In the genomic region with DNA sequence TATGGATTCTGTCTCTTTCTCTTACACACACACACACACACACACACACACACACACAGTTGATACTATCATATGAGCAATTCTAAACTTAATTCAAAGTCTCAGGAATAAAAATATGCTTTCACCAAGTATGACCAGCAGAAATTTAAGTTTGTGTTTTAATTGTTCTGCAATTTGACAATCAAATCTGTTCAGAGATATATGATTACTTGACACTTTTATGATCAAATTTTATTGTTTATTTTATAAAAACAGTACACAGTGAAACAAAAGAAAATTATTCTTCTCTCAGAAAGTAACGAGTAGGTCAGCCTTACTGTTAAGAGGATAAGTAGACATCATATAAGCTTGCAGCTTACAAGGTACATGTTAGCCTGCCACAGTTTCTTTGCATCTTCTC, we compare ENCODE assay signal across 29 cellular contexts.
"Had no signal": no experiment of that assay in that cellular context is flagged by ENCODE, and none has a peak within 500 bp of the region (broad histone marks: within the 10 kb centered on the region; RNA-seq: fewer than 3 reads in every experiment).

No MANE protein-coding gene starts in this region.

- H3K4me1 ChIP-seq: colonic mucosa, esophagus muscularis mucosa, esophagus squamous epithelium, foreskin keratinocyte, gastrocnemius medialis, gastroesophageal sphincter, heart left ventricle, heart right ventricle had no signal

- H3K27me3 Mint-ChIP-seq: dendritic cell treated with granulocyte-macrophage colony-stimulating factor and Interleukin-4, amounts not matched to agents 40 ng/mL and 50 ng/mL, for 4 days had no signal

- H3K4me1 Mint-ChIP-seq: endodermal cell had no signal

- H3K27ac Mint-ChIP-seq: dendritic cell treated with granulocyte-macrophage colony-stimulating factor and Interleukin-4, amounts not matched to agents 40 ng/mL and 50 ng/mL, for 4 days; effector memory CD8-positive, alpha-beta T cell; endodermal cell had no signal

- DNase-seq: colonic mucosa; cortex of kidney; dermis blood vessel endothelial cell; dorsolateral prefrontal cortex; effector CD4-positive, alpha-beta T cell; effector CD8-positive, alpha-beta T cell; effector memory CD4-positive, alpha-beta T cell; effector memory CD8-positive, alpha-beta T cell; endodermal cell; erythroblast; esophagus squamous epithelium; foreskin fibroblast; foreskin keratinocyte; foreskin melanocyte; gastrocnemius medialis; glutamatergic neuron; head of caudate nucleus; heart left ventricle; heart right ventricle had no signal

- H3K9me3 Mint-ChIP-seq: dendritic cell treated with granulocyte-macrophage colony-stimulating factor and Interleukin-4, amounts not matched to agents 40 ng/mL and 50 ng/mL, for 4 days; effector memory CD8-positive, alpha-beta T cell had no signal

- ATAC-seq: effector memory CD8-positive, alpha-beta T cell; esophagus mucosa; foreskin keratinocyte; gastrocnemius medialis; gastroesophageal sphincter; heart left ventricle had no signal

- H3K4me3 Mint-ChIP-seq: dendritic cell treated with granulocyte-macrophage colony-stimulating factor and Interleukin-4, amounts not matched to agents 40 ng/mL and 50 ng/mL, for 4 days; effector memory CD8-positive, alpha-beta T cell; endodermal cell had no signal

- H3K36me3 ChIP-seq: colonic mucosa, esophagus muscularis mucosa, esophagus squamous epithelium, gastrocnemius medialis, gastroesophageal sphincter, heart left ventricle, heart right ventricle had no signal

- H3K27me3 ChIP-seq: colonic mucosa, dorsolateral prefrontal cortex, esophagus muscularis mucosa, esophagus squamous epithelium, foreskin keratinocyte, gastrocnemius medialis, gastroesophageal sphincter, heart left ventricle, heart right ventricle had no signal

- H3K27ac ChIP-seq: colonic mucosa, coronary artery, dorsolateral prefrontal cortex, epithelial cell of prostate, esophagus muscularis mucosa, esophagus squamous epithelium, foreskin keratinocyte, gastrocnemius medialis, gastroesophageal sphincter, heart left ventricle, heart right ventricle had no signal

- FAIRE-seq: colon, endometrium, endothelial cell of umbilical vein, frontal cortex had no signal

- H3K9me3 ChIP-seq: colonic mucosa, esophagus squamous epithelium, gastrocnemius medialis, gastroesophageal sphincter had no signal

- H3K4me3 ChIP-seq: colonic mucosa, coronary artery, dorsolateral prefrontal cortex, esophagus muscularis mucosa, esophagus squamous epithelium, gastrocnemius medialis, gastroesophageal sphincter, heart left ventricle, heart right ventricle had no signal
